ENCODE assay signal across 8 cellular contexts in the genomic region with DNA sequence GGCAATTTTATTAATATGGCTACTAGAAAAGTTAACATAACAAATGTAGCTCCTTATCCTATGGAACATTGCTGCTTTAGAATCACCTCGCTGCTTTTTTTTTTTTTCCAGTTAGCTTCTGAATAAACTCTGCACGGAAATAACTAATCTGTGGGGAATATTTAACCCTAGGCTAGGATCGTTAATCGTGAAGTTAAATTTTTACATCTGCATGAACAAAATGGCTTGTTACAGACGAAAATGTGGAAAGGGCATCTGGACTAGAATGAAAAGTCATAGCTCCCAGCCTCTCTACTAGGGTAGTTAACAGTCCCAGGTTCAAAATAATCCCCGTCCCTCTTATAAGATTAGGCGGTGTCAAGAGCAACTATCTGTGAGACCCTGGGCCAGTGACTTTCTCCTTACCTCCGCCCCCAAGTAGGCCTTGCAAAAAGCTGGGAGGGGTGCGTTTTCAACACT. TPM values are rescaled to one million over a fixed set of nuclear protein-coding genes. Genes with fewer than 3 reads are reported as not detected.
DNase-seq lines count a peak whose midpoint lies in the region; ATAC-seq and TF ChIP-seq lines count a peak whose summit lies in the region.

No MANE protein-coding gene starts in this region.

- peaks cover 17% of the 10 kb centered on the region for H3K4me1 Mint-ChIP-seq in activated naive CD8-positive, alpha-beta T cell treated with anti-CD3 and anti-CD28 coated beads, Interleukin-2, amount 10 ng/mL, durations not matched to agents 7 days and 5 days

- peak overlapping the region; percentile 83 for H3K4me3 Mint-ChIP-seq in activated naive CD8-positive, alpha-beta T cell treated with anti-CD3 and anti-CD28 coated beads, Interleukin-2, amount 10 ng/mL, durations not matched to agents 7 days and 5 days

- peak overlapping the region; percentile 50 for H3K27ac ChIP-seq in BLaER1
- H3K27ac ChIP-seq in thoracic aorta, result peak overlapping the region; percentile 83 to 90

- H3K27me3 ChIP-seq in BLaER1 (no peaks in the 10 kb centered on the region), thoracic aorta (replicated peaks; ENCODE audit: insufficient read depth) (no peaks in the 10 kb centered on the region)

- intact Hi-C loops in left colon (cut with DNase I, micrococcal nuclease), result no loop called here

- no peaks in the 10 kb centered on the region for H3K9me3 Mint-ChIP-seq in activated naive CD8-positive, alpha-beta T cell treated with anti-CD3 and anti-CD28 coated beads, Interleukin-2, amount 10 ng/mL, durations not matched to agents 7 days and 5 days

- DNase-seq in activated naive CD8-positive, alpha-beta T cell treated with anti-CD3 and anti-CD28 coated beads, Interleukin-2, amount 10 ng/mL, durations not matched to agents 7 days and 5 days, result no peak
- DNase-seq in left colon (no peak), thoracic aorta (ENCODE audit: low spot score) (no peak)

- ATAC-seq in HG02852 (IDR thresholded peaks at IDR 0.05; ENCODE audit: unreplicated experiment) (peak; percentile 43), left colon (peak; percentile 11), thoracic aorta (ENCODE audit: insufficient number of reproducible peaks, low FRiP score, low read depth) (no peak), GM19452 (IDR thresholded peaks at IDR 0.05; ENCODE audit: unreplicated experiment) (no peak), GM19324 (IDR thresholded peaks at IDR 0.05; ENCODE audit: low FRiP score, unreplicated experiment) (no peak), GM21786 (IDR thresholded peaks at IDR 0.05; ENCODE audit: unreplicated experiment) (no peak)
- ATAC-seq in activated naive CD8-positive, alpha-beta T cell treated with anti-CD3 and anti-CD28 coated beads, Interleukin-2, amount 10 ng/mL, durations not matched to agents 7 days and 5 days (ENCODE audit: low read depth), result no peak

- H3K4me1 ChIP-seq in BLaER1 (peaks cover 30% of the 10 kb centered on the region), thoracic aorta (ENCODE audit: control insufficient read depth in 1 of 2, low read depth in 2 of 2) (peaks cover 22 to 66% of the 10 kb centered on the region in 2 donors)

- H3K27ac Mint-ChIP-seq in activated naive CD8-positive, alpha-beta T cell treated with anti-CD3 and anti-CD28 coated beads, Interleukin-2, amount 10 ng/mL, durations not matched to agents 7 days and 5 days, result peak overlapping the region; percentile 22

- no peak for TF ChIP-seq CTCF in thoracic aorta (IDR thresholded peaks at IDR 0.05)

- H3K27me3 Mint-ChIP-seq in activated naive CD8-positive, alpha-beta T cell treated with anti-CD3 and anti-CD28 coated beads, Interleukin-2, amount 10 ng/mL, durations not matched to agents 7 days and 5 days, result no peaks in the 10 kb centered on the region

- H3K4me2 ChIP-seq in BLaER1, result peak overlapping the region; percentile 97

- no peaks in the 10 kb centered on the region for H3K36me3 ChIP-seq in BLaER1
- no peaks in the 10 kb centered on the region for H3K36me3 ChIP-seq in thoracic aorta

- POLR2A ChIA-PET in activated naive CD8-positive, alpha-beta T cell treated with anti-CD3 and anti-CD28 coated beads, Interleukin-2, amount 10 ng/mL, durations not matched to agents 7 days and 5 days (lab: Charles Lee), result interaction anchor here (0.5 to 1.4 kb wide), 9 partner anchors 10 to 690 kb away, joined by 3 to 5 read pairs (median 3); partner anchors contain the start of gene SLC22A4

- peak overlapping the region; percentile 79 for H3K9ac ChIP-seq in BLaER1

- peak overlapping the region; percentile 75 for H3K4me3 ChIP-seq in BLaER1
- peak overlapping the region; percentile 94 for H3K4me3 ChIP-seq in thoracic aorta

- H3K9me3 ChIP-seq in BLaER1 (no peaks in the 10 kb centered on the region), thoracic aorta (no peaks in the 10 kb centered on the region)

- no peaks in the 10 kb centered on the region for H3K36me3 Mint-ChIP-seq in activated naive CD8-positive, alpha-beta T cell treated with anti-CD3 and anti-CD28 coated beads, Interleukin-2, amount 10 ng/mL, durations not matched to agents 7 days and 5 days

- H4K20me1 ChIP-seq in BLaER1, result no peaks in the 10 kb centered on the region

RNA-seq across cellular contexts. Expression of gene SLC22A5, which starts 0.5 kb away (rescaled TPM):
- 1 to 10 TPM; 5.1 to 6.0 TPM for total RNA-seq in activated naive CD8-positive, alpha-beta T cell treated with anti-CD3 and anti-CD28 coated beads, Interleukin-2, amount 10 ng/mL, durations not matched to agents 7 days and 5 days
- total RNA-seq in left colon, result 10 to 100 TPM; 35.2 to 59.3 TPM
- 10 to 100 TPM; 24.9 to 30.8 TPM for total RNA-seq in thoracic aorta

Comparison
In these comparisons a context has a peak if more than half of its experiments do, and no peak if none do; other contexts are left out.
1. ATAC-seq: peak in HG02852 (single experiment) and left colon (single experiment); none in activated naive CD8-positive, alpha-beta T cell treated with anti-CD3 and anti-CD28 coated beads, Interleukin-2, amount 10 ng/mL, durations not matched to agents 7 days and 5 days (single experiment), thoracic aorta (single experiment), GM19452 (single experiment), GM19324 (single experiment) and GM21786 (single experiment).